20 cellular contexts compared by ENCODE assay signal in genomic region chr3:128262457-128262856, GRCh38.
"Had no signal": no experiment of that assay in that cellular context is flagged by ENCODE, and none has a peak within 500 bp of the region (broad histone marks: within the 10 kb centered on the region; RNA-seq: fewer than 3 reads in every experiment).

No MANE protein-coding gene starts in this region.

- H3K4me1 ChIP-seq: colonic mucosa, parathyroid adenoma, psoas muscle, right lobe of liver, tibial artery, upper lobe of right lung had no signal

- H3K27me3 ChIP-seq: colonic mucosa, heart left ventricle, right lobe of liver, tibial artery, upper lobe of right lung had no signal

- H3K4me1 Mint-ChIP-seq: stimulated activated effector memory CD8-positive, alpha-beta T cell treated with anti-CD3 and anti-CD28 coated beads, Interleukin-12 subunit alpha, Interleukin-12 subunit beta, amount 100 ng/mL, for 72 hours had no signal

- H3K27ac Mint-ChIP-seq: natural killer cell; stimulated activated effector memory CD8-positive, alpha-beta T cell treated with anti-CD3 and anti-CD28 coated beads, Interleukin-12 subunit alpha, Interleukin-12 subunit beta, amount 100 ng/mL, for 72 hours had no signal

- H3K9me3 ChIP-seq: colonic mucosa had no signal

- H3K27ac ChIP-seq: colonic mucosa, heart left ventricle, parathyroid adenoma, psoas muscle, right lobe of liver, tibial artery, upper lobe of right lung had no signal

- H3K9ac ChIP-seq: parathyroid adenoma had no signal

- DNase-seq: cerebellar nuclear complex; colonic mucosa; effector CD8-positive, alpha-beta T cell; heart left ventricle; hippocampal formation; kidney glomerular epithelial cell; mammary epithelial cell; mucosa of descending colon; natural killer cell; retina; right lobe of liver; stimulated activated CD4-positive, alpha-beta T cell treated with anti-CD3 and anti-CD28 coated beads, Interleukin-4, amount 100 ng/mL, for 1 hour; stimulated activated CD8-positive, alpha-beta memory T cell treated with anti-CD3 and anti-CD28 coated beads, Interleukin-4, amount 100 ng/mL, for 48 hours; stimulated activated naive CD8-positive, alpha-beta T cell treated with anti-CD3 and anti-CD28 coated beads, Interleukin-15, Interleukin-2, amounts not matched to agents 100 U/mL and 50 U/mL, for 24 hours; tibial artery; upper lobe of right lung had no signal

- H3K4me3 Mint-ChIP-seq: natural killer cell; stimulated activated effector memory CD8-positive, alpha-beta T cell treated with anti-CD3 and anti-CD28 coated beads, Interleukin-12 subunit alpha, Interleukin-12 subunit beta, amount 100 ng/mL, for 72 hours had no signal

- ATAC-seq: esophagus mucosa; mucosa of descending colon; natural killer cell; psoas muscle; right lobe of liver; stimulated activated effector memory CD8-positive, alpha-beta T cell treated with anti-CD3 and anti-CD28 coated beads, Interleukin-12 subunit alpha, Interleukin-12 subunit beta, amount 100 ng/mL, for 72 hours; stimulated activated naive CD8-positive, alpha-beta T cell treated with anti-CD3 and anti-CD28 coated beads, Interleukin-15, Interleukin-2, amounts not matched to agents 100 U/mL and 50 U/mL, for 24 hours had no signal

- H3K79me2 ChIP-seq: parathyroid adenoma had no signal

- H3K4me3 ChIP-seq: colonic mucosa, heart left ventricle, mucosa of descending colon, psoas muscle, right lobe of liver, tibial artery, upper lobe of right lung had no signal

- H2AFZ ChIP-seq: parathyroid adenoma had no signal
